In the genomic region with DNA sequence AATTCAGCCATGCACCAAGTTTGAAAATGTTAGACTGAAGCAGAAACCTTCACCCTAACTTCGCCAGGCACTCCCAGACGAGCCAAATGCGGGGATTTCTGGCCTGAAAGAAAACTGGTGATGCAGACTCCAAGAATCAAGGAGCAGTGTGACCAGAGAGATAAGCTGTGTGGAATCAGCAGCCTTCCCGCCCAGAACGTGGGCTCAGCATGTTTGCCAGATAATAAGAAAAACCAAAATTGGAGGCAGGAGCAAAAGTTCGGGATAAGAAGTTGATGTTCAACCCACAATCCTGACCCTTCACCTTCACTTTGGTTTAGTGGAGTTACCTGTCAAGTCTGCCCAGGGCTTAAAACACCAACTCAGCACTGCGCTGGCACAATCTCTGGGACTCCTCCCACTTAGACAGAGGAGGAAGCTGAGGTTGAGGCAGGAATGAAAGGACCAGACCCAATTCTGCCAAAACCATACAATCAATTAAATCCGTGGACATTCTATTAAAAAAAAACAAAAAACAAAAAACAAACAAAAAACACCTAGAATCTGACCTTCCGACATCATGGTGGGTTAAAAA, we compare ENCODE assay signal across 1 cellular context.
TF ChIP-seq lines count a peak whose summit lies in the region.

No MANE protein-coding gene starts in this region.

TF ChIP-seq in GM12878, 131 proteins besides CTCF, POLR2A, EP300 and RAD21:
- TF ChIP-seq IKZF1 (conservative IDR thresholded peaks at IDR 0.05), result no peak
- TF ChIP-seq BCL11A (IDR thresholded peaks at IDR 0.05; ENCODE audit: low read depth, low read length), result no peak
- no peak for TF ChIP-seq IRF4 (IDR thresholded peaks at IDR 0.05; ENCODE audit: low read depth, low read length)
- TF ChIP-seq, protein P1, sequence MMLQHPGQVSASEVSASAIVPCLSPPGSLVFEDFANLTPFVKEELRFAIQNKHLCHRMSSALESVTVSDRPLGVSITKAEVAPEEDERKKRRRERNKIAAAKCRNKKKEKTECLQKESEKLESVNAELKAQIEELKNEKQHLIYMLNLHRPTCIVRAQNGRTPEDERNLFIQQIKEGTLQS (IDR thresholded peaks at IDR 0.05; ENCODE audit: borderline replicate concordance, extremely low read depth, low read depth, low read length), result no peak
- TF ChIP-seq POU2F2 (IDR thresholded peaks at IDR 0.05; ENCODE audit: borderline replicate concordance, low read depth, low read length), result no peak
- no peak for TF ChIP-seq ZNF384 (IDR thresholded peaks at IDR 0.05; ENCODE audit: borderline replicate concordance, low read depth, low read length)
- TF ChIP-seq, protein P2, sequence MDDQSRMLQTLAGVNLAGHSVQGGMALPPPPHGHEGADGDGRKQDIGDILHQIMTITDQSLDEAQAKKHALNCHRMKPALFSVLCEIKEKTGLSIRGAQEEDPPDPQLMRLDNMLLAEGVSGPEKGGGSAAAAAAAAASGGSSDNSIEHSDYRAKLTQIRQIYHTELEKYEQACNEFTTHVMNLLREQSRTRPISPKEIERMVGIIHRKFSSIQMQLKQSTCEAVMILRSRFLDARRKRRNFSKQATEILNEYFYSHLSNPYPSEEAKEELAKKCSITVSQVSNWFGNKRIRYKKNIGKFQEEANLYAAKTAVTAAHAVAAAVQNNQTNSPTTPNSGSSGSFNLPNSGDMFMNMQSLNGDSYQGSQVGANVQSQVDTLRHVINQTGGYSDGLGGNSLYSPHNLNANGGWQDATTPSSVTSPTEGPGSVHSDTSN (IDR thresholded peaks at IDR 0.05; ENCODE audit: insufficient replicate concordance, low read depth, low read length), result no peak
- TF ChIP-seq BHLHE40 (IDR thresholded peaks at IDR 0.05; ENCODE audit: borderline replicate concordance in 1 of 2, low read depth in 2 of 2, low read length in 1 of 2), result no peak
- no peak for TF ChIP-seq CHD1 (IDR thresholded peaks at IDR 0.05; ENCODE audit: low read depth, low read length)
- no peak for TF ChIP-seq JUNB (IDR thresholded peaks at IDR 0.05)
- no peak for TF ChIP-seq YY1 (IDR thresholded peaks at IDR 0.05; ENCODE audit: low read depth, low read length)
- TF ChIP-seq PAX5 (IDR thresholded peaks at IDR 0.05; ENCODE audit: borderline replicate concordance, low read depth, low read length), result no peak
- TF ChIP-seq, protein P3, sequence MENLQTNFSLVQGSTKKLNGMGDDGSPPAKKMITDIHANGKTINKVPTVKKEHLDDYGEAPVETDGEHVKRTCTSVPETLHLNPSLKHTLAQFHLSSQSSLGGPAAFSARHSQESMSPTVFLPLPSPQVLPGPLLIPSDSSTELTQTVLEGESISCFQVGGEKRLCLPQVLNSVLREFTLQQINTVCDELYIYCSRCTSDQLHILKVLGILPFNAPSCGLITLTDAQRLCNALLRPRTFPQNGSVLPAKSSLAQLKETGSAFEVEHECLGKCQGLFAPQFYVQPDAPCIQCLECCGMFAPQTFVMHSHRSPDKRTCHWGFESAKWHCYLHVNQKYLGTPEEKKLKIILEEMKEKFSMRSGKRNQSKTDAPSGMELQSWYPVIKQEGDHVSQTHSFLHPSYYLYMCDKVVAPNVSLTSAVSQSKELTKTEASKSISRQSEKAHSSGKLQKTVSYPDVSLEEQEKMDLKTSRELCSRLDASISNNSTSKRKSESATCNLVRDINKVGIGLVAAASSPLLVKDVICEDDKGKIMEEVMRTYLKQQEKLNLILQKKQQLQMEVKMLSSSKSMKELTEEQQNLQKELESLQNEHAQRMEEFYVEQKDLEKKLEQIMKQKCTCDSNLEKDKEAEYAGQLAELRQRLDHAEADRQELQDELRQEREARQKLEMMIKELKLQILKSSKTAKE (IDR thresholded peaks at IDR 0.05; ENCODE audit: low read depth, poor library complexity, severe bottlenecking), result no peak
- no peak for TF ChIP-seq SREBF1 (IDR thresholded peaks at IDR 0.05; ENCODE audit: low read length)
- TF ChIP-seq POLR2AphosphoS2 (IDR thresholded peaks at IDR 0.05; ENCODE audit: low read depth, low read length), result no peak
- no peak for TF ChIP-seq RBBP5 (conservative IDR thresholded peaks at IDR 0.05)
- TF ChIP-seq MTA3 (IDR thresholded peaks at IDR 0.05; ENCODE audit: borderline replicate concordance, low read length), result no peak
